ENCODE assay signal across 20 cellular contexts in the genomic region with DNA sequence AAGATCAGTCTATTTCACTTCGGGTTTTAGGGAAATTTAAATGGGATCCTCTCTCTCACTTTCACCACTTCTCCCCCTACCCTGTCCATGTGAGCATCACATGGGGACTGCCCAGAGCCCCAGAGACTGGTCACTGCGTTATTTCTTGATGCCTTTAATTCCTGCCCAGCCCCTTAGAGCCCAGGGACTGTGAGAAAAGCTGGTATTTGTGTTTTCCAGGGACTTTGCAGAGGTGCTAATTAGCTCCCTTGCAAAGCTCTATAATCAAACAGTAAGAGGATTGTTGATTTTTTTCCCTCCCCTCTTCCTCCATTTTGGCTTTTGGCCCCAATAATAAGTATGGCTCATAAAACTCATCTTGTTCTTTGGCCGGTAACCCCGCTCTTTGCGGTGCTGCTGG. TPM values are rescaled to one million over a fixed set of nuclear protein-coding genes. Genes with fewer than 3 reads are reported as not detected.
"Had no signal": no experiment of that assay in that cellular context is flagged by ENCODE, and none has a peak within 500 bp of the region (broad histone marks: within the 10 kb centered on the region; RNA-seq: fewer than 3 reads in every experiment).

No MANE protein-coding gene starts in this region.

- H3K27ac ChIP-seq: body of pancreas, coronary artery, gastrocnemius medialis, heart left ventricle, left lung, WERI-Rb-1 had no signal

- DNase-seq: activated CD4-positive, alpha-beta T cell treated with anti-CD3 and anti-CD28 coated beads for 1 hour; activated CD4-positive, alpha-beta T cell treated with anti-CD3 and anti-CD28 coated beads, Interleukin-2, amount 50 U/mL, for 48 hours; activated gamma-delta T cell treated with Interleukin-2 at 50 U/mL for 16 hours; amniotic stem cell; body of pancreas; central memory CD4-positive, alpha-beta T cell; effector CD4-positive, alpha-beta T cell; gastrocnemius medialis; heart left ventricle; kidney; left lung; nephron progenitor cell; stimulated activated CD4-positive, alpha-beta T cell treated with anti-CD3 and anti-CD28 coated beads, Interleukin-12 subunit alpha, Interleukin-12 subunit beta, amount 100 ng/mL, for 4 hours; stimulated activated CD4-positive, alpha-beta T cell treated with anti-CD3 and anti-CD28 coated beads, Interleukin-2, amount 100 ng/mL, for 24 hours; stimulated activated naive CD4-positive, alpha-beta T cell treated with Interleukin-2 at 50 U/mL for 16 hours; trophoblast cell; WERI-Rb-1 had no signal

- FAIRE-seq: kidney had no signal

- H3K9me3 ChIP-seq: body of pancreas, gastrocnemius medialis, heart left ventricle, left lung had no signal

- H3K27ac Mint-ChIP-seq: activated naive CD8-positive, alpha-beta T cell; nephron progenitor cell had no signal

- H3K9me3 Mint-ChIP-seq: nephron progenitor cell had no signal

- H3K4me3 ChIP-seq: body of pancreas, coronary artery, gastrocnemius medialis, heart left ventricle, left lung had no signal

- H3K4me3 Mint-ChIP-seq: activated naive CD8-positive, alpha-beta T cell; nephron progenitor cell had no signal

- H3K36me3 Mint-ChIP-seq: activated naive CD8-positive, alpha-beta T cell had no signal

- H3K4me1 ChIP-seq: body of pancreas, gastrocnemius medialis, left lung had no signal

- H3K36me3 ChIP-seq: gastrocnemius medialis, heart left ventricle, left lung, WERI-Rb-1 had no signal

- H3K27me3 ChIP-seq: body of pancreas, gastrocnemius medialis, heart left ventricle had no signal

RNA-seq across cellular contexts. Expression of a gene that starts 35.6 kb away (rescaled TPM):
- total RNA-seq: myocyte had no signal
